In the genomic region with DNA sequence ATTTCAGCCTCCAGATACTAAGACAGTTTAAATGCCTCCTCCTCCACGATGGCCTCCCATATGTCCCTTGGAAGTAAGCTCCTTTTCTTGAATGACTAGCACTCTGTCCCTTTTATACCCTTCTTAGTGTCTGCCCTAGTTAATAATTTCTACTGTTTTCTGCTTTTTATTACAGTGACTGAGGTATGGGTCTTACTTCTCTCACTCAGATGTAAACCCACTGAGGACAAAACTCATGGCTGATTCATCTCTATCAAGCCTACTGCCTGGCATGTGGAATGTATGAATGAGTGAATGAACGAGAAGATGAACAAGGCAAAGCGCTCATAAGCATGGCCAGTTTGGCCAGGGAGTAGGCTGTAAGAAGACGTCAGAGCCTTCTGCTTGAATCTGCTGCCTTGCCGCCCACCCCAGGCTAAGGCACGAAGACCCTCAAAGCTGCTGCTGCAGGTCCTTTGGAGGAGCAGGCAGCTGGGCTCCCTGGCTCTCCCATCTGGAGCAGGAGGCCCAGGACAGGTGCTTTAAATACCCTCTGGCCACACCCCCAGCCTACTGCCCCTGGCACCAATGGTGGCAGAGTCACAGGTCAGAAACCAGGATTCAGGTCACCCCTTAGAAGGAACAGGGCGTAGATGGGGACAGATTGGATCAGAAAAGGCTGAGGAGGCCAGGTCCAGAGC, we compare ENCODE assay signal across 1 cellular context.
A peak's percentile ranks its signal among the peaks of the same experiment; 100 is the strongest.
TF ChIP-seq lines count a peak whose summit lies in the region.

No MANE protein-coding gene starts in this region.

TF ChIP-seq in K562, 482 proteins besides CTCF, POLR2A, EP300 and RAD21:
- no peak for TF ChIP-seq RFX7 (CRISPR knock-in tag; IDR thresholded peaks at IDR 0.05)
- TF ChIP-seq ZFP36 (IDR thresholded peaks at IDR 0.05; ENCODE audit: low read depth, low read length, partially characterized antibody): peak; percentile 65
- TF ChIP-seq SRSF3 (IDR thresholded peaks at IDR 0.05; ENCODE audit: insufficient read depth, low read length): no peak
TF ChIP-seq in K562: peak in this region for 1.
